ENCODE assay signal across 10 cellular contexts in the genomic region with DNA sequence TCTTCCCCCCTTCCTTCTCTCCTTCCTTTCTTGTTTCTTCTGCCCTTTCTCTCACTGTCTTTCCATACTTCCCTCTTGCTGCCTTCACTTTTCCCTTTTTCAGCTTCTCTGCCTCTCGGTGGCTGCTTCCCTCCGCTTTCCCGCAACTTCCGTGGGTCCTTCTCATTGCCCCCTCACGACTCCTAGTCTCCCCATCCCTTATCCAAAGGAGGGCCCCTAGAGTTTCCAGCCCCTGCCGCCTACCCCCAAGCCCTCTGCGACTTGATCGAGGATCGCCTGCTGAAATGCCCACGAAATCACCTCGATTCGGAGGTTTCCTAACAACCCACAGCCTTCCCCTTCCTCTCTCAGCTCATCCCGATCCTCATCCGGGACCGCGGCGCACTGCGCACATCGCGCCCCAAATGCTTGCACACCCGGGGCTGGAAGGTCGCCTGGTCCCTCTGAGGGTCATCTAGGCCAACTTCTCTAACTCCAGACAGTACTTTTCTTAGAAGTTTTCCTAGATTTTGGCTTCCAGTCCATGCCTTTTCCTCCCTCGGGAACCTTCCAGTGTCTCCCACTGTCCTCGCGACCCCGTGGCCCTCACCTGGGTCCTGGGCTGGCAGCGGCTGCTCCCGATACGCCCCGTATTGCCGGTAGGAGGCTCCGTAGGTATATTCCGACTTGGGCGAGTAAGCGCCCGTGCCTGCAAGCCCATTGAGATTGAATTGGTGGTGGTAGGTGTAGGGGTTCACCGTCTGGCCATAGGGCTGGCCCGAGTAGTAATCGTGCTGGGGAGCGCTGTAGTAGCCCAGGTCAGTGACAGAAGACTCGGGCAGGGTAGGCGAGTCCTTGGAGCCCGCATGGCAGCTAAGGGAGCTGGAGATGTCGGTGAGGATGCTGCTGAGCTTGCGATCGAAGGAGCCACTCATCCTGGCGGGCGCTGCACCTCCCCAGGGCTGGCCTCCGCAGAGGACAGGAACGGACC. TPM values are rescaled to one million over a fixed set of nuclear protein-coding genes. Genes with fewer than 3 reads are reported as not detected.
DNase-seq lines count a peak whose midpoint lies in the region; ATAC-seq and TF ChIP-seq lines count a peak whose summit lies in the region.
"Had no signal": no experiment of that assay in that cellular context is flagged by ENCODE, and none has a peak within 500 bp of the region (broad histone marks: within the 10 kb centered on the region; RNA-seq: fewer than 3 reads in every experiment).

No MANE protein-coding gene starts in this region.

- H3K9me3 ChIP-seq in WERI-Rb-1 (ENCODE audit: severe bottlenecking) = no peaks in the 10 kb centered on the region
- no peaks in the 10 kb centered on the region for H3K9me3 ChIP-seq in right cardiac atrium (ENCODE audit: control insufficient read depth, low read length)

- H3K36me3 ChIP-seq in WERI-Rb-1 = peaks cover 9% of the 10 kb centered on the region

- no peaks in the 10 kb centered on the region for H3K36me3 Mint-ChIP-seq in stimulated activated memory B cell treated with anti-CD40 and anti-IgM and Interleukin-4, amounts not matched to agents 10 μg/mL and 1 μg/mL and 100 μg/mL, for 72 hours

- WGBS in right cardiac atrium = 4% methylated on average over 50 of the region's 50 CpGs

- TF ChIP-seq CTCF in WERI-Rb-1 (IDR thresholded peaks at IDR 0.05; ENCODE audit: low read depth, low read length) = peak; percentile 42

- H3K4me1 ChIP-seq in right cardiac atrium (ENCODE audit: control insufficient read depth, insufficient read depth, low read length) = no peaks in the 10 kb centered on the region

- peak overlapping the region; percentile 52 for H3K27ac Mint-ChIP-seq in stimulated activated memory B cell treated with anti-CD40 and anti-IgM and Interleukin-4, amounts not matched to agents 10 μg/mL and 1 μg/mL and 100 μg/mL, for 72 hours

- H3K9me3 Mint-ChIP-seq in stimulated activated memory B cell treated with anti-CD40 and anti-IgM and Interleukin-4, amounts not matched to agents 10 μg/mL and 1 μg/mL and 100 μg/mL, for 72 hours = no peaks in the 10 kb centered on the region

- peak overlapping the region; percentile 75 for H3K4me3 Mint-ChIP-seq in stimulated activated memory B cell treated with anti-CD40 and anti-IgM and Interleukin-4, amounts not matched to agents 10 μg/mL and 1 μg/mL and 100 μg/mL, for 72 hours

- DNase-seq in NCI-H82 (lab: John Stamatoyannopoulos, UW) (peak; percentile 74), NCI-H82 treated with DMSO at 0.1 percent for 48 hours (lab: John Stamatoyannopoulos, UW; ENCODE audit: unreplicated experiment) (no peak), WERI-Rb-1 (peak; percentile 66), right cardiac atrium (peak in 1 of 3 donors; percentile 53), caudate nucleus (lab: John Stamatoyannopoulos, UW) (no peak), NCI-H187 treated with DMSO at 0.1 percent for 48 hours (lab: John Stamatoyannopoulos, UW) (no peak)
- DNase-seq in activated effector memory CD4-positive, alpha-beta T cell treated with anti-CD3 and anti-CD28 coated beads, Interleukin-2, amount 50 U/mL, for 16 hours = no peak

- no peak for ATAC-seq in right cardiac atrium
- ATAC-seq in stimulated activated memory B cell treated with anti-CD40 and anti-IgM and Interleukin-4, amounts not matched to agents 10 μg/mL and 1 μg/mL and 100 μg/mL, for 72 hours = no peak

- H3K27me3 Mint-ChIP-seq in stimulated activated memory B cell treated with anti-CD40 and anti-IgM and Interleukin-4, amounts not matched to agents 10 μg/mL and 1 μg/mL and 100 μg/mL, for 72 hours = peaks cover 96% of the 10 kb centered on the region

- intact Hi-C loops in right cardiac atrium (cut with DNase I) = loop anchor here (5.0 to 10.0 kb wide), 7 partner anchors 42 to 437 kb away; no protein-coding TSS in a partner anchor

- H3K4me3 ChIP-seq in WERI-Rb-1 (ENCODE audit: low read depth, low read length) = peak overlapping the region; percentile 55
- H3K4me3 ChIP-seq in right cardiac atrium (ENCODE audit: low read length) = peak overlapping the region; percentile 51

- H3K4me1 Mint-ChIP-seq in stimulated activated memory B cell treated with anti-CD40 and anti-IgM and Interleukin-4, amounts not matched to agents 10 μg/mL and 1 μg/mL and 100 μg/mL, for 72 hours = peaks cover 29% of the 10 kb centered on the region

- H3K27ac ChIP-seq in WERI-Rb-1 = no peak overlapping the region
- no peak overlapping the region for H3K27ac ChIP-seq in right cardiac atrium (ENCODE audit: low read length)
- no peak overlapping the region for H3K27ac ChIP-seq in caudate nucleus (ENCODE audit: low read depth, low read length)

- H3K27me3 ChIP-seq in WERI-Rb-1 (ENCODE audit: insufficient read depth, low read depth, severe bottlenecking) (peaks cover 6% of the 10 kb centered on the region), right cardiac atrium (ENCODE audit: control insufficient read depth, insufficient read depth) (no peaks in the 10 kb centered on the region)

RNA-seq across cellular contexts. Expression of a gene that starts 0.7 kb away (rescaled TPM):
- total RNA-seq in right cardiac atrium = under 1 TPM in 2 of 4 donors, not detected in 2; 0.12 to 0.14 TPM
- 0.16 TPM for polyA plus RNA-seq in right cardiac atrium
- total RNA-seq: Daoy, epithelial cell of proximal tubule had no signal

RNA-seq across cellular contexts. Expression of a gene that starts 25.4 kb away (rescaled TPM):
- total RNA-seq in right cardiac atrium = under 1 TPM in 1 of 4 donors, not detected in 3; 0.12 TPM
- polyA plus RNA-seq in right cardiac atrium = 0.09 TPM
- total RNA-seq: epithelial cell of proximal tubule had no signal

Comparison
In these comparisons a context has a peak if more than half of its experiments do, and no peak if none do; other contexts are left out.
1. DNase-seq: peak in NCI-H82 (single experiment) and WERI-Rb-1 (single experiment); none in NCI-H82 treated with DMSO at 0.1 percent for 48 hours (single experiment), activated effector memory CD4-positive, alpha-beta T cell treated with anti-CD3 and anti-CD28 coated beads, Interleukin-2, amount 50 U/mL, for 16 hours (single experiment), caudate nucleus (0 of 61) and NCI-H187 treated with DMSO at 0.1 percent for 48 hours (single experiment).